In genomic region chr19:8307965-8308866, GRCh38 we compare ENCODE assay signal across 8 cellular contexts. TPM values are rescaled to one million over a fixed set of nuclear protein-coding genes. Genes with fewer than 3 reads are reported as not detected.
DNase-seq lines count a peak whose midpoint lies in the region; FAIRE-seq and TF ChIP-seq lines count a peak whose summit lies in the region.

Gene CD320 (minus strand): TSS chr19:8308358. CDS start chr19:8308290, 68 bp downstream.

- in situ Hi-C loops in SK-MEL-5 (cut with HindIII; ENCODE audit: low pct_unique_long_range_greater_than_20kb, low sequenced_read_pairs) = no loop called here

- TF ChIP-seq POLR2A in H54 (IDR thresholded peaks at IDR 0.05; ENCODE audit: low read depth, low read length) = peak; percentile 80

- H3K36me3 Mint-ChIP-seq in activated naive CD4-positive, alpha-beta T cell treated with anti-CD3 and anti-CD28 coated beads, Interleukin-2, amount 10 ng/mL, durations not matched to agents 7 days and 5 days = peaks cover 20% of the 10 kb centered on the region

- FAIRE-seq in H54 (lab: Jason Lieb, UNC) = no peak

- CTCF ChIA-PET in activated naive CD4-positive, alpha-beta T cell treated with anti-CD3 and anti-CD28 coated beads, Interleukin-2, amount 10 ng/mL, durations not matched to agents 7 days and 5 days (lab: Charles Lee) = no interaction called here

- H3K4me3 Mint-ChIP-seq in activated naive CD4-positive, alpha-beta T cell treated with anti-CD3 and anti-CD28 coated beads, Interleukin-2, amount 10 ng/mL, durations not matched to agents 7 days and 5 days = peak within 1 kb of the TSS; percentile 94

- H3K27ac Mint-ChIP-seq in activated naive CD4-positive, alpha-beta T cell treated with anti-CD3 and anti-CD28 coated beads, Interleukin-2, amount 10 ng/mL, durations not matched to agents 7 days and 5 days = peak within 1 kb of the TSS; percentile 93

- no peaks in the 10 kb centered on the region for H3K27me3 Mint-ChIP-seq in activated naive CD4-positive, alpha-beta T cell treated with anti-CD3 and anti-CD28 coated beads, Interleukin-2, amount 10 ng/mL, durations not matched to agents 7 days and 5 days

- DNase-seq in EL (peak; percentile 91), H54 (ENCODE audit: insufficient read length, low spot score) (peak; percentile 87), MV-4-11 (lab: John Stamatoyannopoulos, UW) (peak; percentile 89), SK-MEL-5 (ENCODE audit: low read depth, low spot score) (peak; percentile 89), globus pallidus (ENCODE audit: low spot score) (peak; percentile 86), nucleus accumbens (lab: John Stamatoyannopoulos, UW) (peak in 55 of 56 donors; percentile 44 to 95 (median 83)), substantia nigra (lab: John Stamatoyannopoulos, UW) (peak; percentile 31 to 95 (median 82))
- peak; percentile 90 for DNase-seq in activated naive CD4-positive, alpha-beta T cell treated with anti-CD3 and anti-CD28 coated beads, Interleukin-2, amount 10 ng/mL, durations not matched to agents 7 days and 5 days

- H3K27ac ChIP-seq in substantia nigra (ENCODE audit: low read depth, low read length, poor library complexity, severe bottlenecking) = peak within 1 kb of the TSS; percentile 68

- no peaks in the 10 kb centered on the region for H3K9me3 Mint-ChIP-seq in activated naive CD4-positive, alpha-beta T cell treated with anti-CD3 and anti-CD28 coated beads, Interleukin-2, amount 10 ng/mL, durations not matched to agents 7 days and 5 days

- H3K4me1 Mint-ChIP-seq in activated naive CD4-positive, alpha-beta T cell treated with anti-CD3 and anti-CD28 coated beads, Interleukin-2, amount 10 ng/mL, durations not matched to agents 7 days and 5 days = peaks cover 41% of the 10 kb centered on the region

RNA-seq across cellular contexts. Expression of gene CD320, which starts in this region (rescaled TPM):
- total RNA-seq in SK-MEL-5 (2014; rRNA removed; shearing (Covaris generic)) = 99.4 and 112 TPM in 2 replicates
- polyA plus RNA-seq in SK-MEL-5 (2015; cell fraction: cytosol; rRNA removed) = 353 and 460 TPM in 2 replicates
- polyA plus RNA-seq in SK-MEL-5 (2015; cell fraction: nucleus; rRNA removed) = 50.3 and 58.0 TPM in 2 replicates

Comparison
In these comparisons a context has a peak if more than half of its experiments do, and no peak if none do; other contexts are left out.
1. Peak in every context shown above with its lines: DNase-seq and H3K27ac ChIP-seq.